ENCODE assay signal across 1 cellular context in the genomic region with DNA sequence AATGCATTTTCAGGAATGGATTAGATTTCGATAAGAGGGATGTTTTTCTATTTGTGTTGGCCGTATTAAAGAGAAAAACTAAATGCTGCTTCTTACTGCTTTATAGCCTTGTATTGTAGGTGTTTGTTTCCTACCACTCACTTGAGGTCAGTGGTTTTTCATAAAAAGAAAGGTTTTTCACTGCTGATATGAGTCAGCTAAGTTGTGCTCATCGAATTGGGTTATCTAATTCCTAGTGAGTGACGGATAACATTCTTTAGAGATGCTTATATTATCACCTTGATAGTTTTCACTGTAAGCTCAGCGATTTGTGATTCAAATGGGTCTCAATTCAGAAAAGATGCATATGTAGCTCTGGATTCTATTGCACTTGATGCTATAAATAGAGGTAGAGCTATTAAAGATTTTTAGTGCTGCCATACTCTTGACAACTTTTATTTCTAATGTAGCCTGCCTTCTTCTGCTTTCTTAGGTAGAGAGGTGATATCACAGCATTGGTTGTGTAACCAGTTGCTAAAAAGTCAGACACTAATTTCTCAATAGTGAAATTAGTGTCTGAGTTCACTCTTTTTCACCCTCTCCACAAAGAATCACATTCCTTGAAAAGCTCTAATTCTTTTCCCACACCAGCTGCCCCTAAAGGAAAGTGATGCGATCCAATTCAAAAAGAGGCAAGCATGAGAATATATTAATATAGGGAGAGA.
TF ChIP-seq lines count a peak whose summit lies in the region.

No MANE protein-coding gene starts in this region.

TF ChIP-seq in HepG2, 621 proteins besides CTCF, POLR2A, EP300 and RAD21 (continued from another document):
- TF ChIP-seq PAX8 (CRISPR knock-in tag; IDR thresholded peaks at IDR 0.05; ENCODE audit: borderline replicate concordance), result no peak
- no peak for TF ChIP-seq CREM (IDR thresholded peaks at IDR 0.05)
- TF ChIP-seq CREM (CRISPR knock-in tag; IDR thresholded peaks at IDR 0.05), result no peak
- TF ChIP-seq, protein P1, sequence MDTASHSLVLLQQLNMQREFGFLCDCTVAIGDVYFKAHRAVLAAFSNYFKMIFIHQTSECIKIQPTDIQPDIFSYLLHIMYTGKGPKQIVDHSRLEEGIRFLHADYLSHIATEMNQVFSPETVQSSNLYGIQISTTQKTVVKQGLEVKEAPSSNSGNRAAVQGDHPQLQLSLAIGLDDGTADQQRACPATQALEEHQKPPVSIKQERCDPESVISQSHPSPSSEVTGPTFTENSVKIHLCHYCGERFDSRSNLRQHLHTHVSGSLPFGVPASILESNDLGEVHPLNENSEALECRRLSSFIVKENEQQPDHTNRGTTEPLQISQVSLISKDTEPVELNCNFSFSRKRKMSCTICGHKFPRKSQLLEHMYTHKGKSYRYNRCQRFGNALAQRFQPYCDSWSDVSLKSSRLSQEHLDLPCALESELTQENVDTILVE (CRISPR knock-in tag; IDR thresholded peaks at IDR 0.05), result no peak
- TF ChIP-seq, protein P2, sequence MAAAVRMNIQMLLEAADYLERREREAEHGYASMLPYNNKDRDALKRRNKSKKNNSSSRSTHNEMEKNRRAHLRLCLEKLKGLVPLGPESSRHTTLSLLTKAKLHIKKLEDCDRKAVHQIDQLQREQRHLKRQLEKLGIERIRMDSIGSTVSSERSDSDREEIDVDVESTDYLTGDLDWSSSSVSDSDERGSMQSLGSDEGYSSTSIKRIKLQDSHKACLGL (CRISPR knock-in tag; IDR thresholded peaks at IDR 0.05), result no peak
- TF ChIP-seq, protein P3, sequence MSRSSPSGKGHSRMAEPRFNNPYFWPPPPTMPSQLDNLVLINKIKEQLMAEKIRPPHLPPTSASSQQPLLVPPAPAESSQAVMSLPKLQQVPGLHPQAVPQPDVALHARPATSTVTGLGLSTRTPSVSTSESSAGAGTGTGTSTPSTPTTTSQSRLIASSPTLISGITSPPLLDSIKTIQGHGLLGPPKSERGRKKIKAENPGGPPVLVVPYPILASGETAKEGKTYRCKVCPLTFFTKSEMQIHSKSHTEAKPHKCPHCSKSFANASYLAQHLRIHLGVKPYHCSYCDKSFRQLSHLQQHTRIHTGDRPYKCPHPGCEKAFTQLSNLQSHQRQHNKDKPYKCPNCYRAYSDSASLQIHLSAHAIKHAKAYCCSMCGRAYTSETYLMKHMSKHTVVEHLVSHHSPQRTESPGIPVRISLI (CRISPR knock-in tag; IDR thresholded peaks at IDR 0.05; ENCODE audit: borderline replicate concordance), result no peak
- no peak for TF ChIP-seq SRSF4 (IDR thresholded peaks at IDR 0.05; ENCODE audit: low read depth, low read length, poor library complexity, severe bottlenecking)
- TF ChIP-seq MED13 (CRISPR knock-in tag; IDR thresholded peaks at IDR 0.05), result no peak
- no peak for TF ChIP-seq HOXA7 (CRISPR knock-in tag; IDR thresholded peaks at IDR 0.05)
- no peak for TF ChIP-seq PHF20 (CRISPR knock-in tag; IDR thresholded peaks at IDR 0.05)
- TF ChIP-seq EEA1 (CRISPR knock-in tag; IDR thresholded peaks at IDR 0.05; ENCODE audit: borderline replicate concordance), result no peak
- TF ChIP-seq, protein P4, sequence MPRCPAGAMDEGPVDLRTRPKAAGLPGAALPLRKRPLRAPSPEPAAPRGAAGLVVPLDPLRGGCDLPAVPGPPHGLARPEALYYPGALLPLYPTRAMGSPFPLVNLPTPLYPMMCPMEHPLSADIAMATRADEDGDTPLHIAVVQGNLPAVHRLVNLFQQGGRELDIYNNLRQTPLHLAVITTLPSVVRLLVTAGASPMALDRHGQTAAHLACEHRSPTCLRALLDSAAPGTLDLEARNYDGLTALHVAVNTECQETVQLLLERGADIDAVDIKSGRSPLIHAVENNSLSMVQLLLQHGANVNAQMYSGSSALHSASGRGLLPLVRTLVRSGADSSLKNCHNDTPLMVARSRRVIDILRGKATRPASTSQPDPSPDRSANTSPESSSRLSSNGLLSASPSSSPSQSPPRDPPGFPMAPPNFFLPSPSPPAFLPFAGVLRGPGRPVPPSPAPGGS (CRISPR knock-in tag; IDR thresholded peaks at IDR 0.05), result no peak
- TF ChIP-seq ZNF589 (CRISPR knock-in tag; conservative IDR thresholded peaks at IDR 0.05), result no peak
- TF ChIP-seq ZNF333 (CRISPR knock-in tag; IDR thresholded peaks at IDR 0.05; ENCODE audit: borderline replicate concordance), result no peak
- no peak for TF ChIP-seq CC2D1A (CRISPR knock-in tag; IDR thresholded peaks at IDR 0.05)
